7 cellular contexts compared by ENCODE assay signal in the genomic region with DNA sequence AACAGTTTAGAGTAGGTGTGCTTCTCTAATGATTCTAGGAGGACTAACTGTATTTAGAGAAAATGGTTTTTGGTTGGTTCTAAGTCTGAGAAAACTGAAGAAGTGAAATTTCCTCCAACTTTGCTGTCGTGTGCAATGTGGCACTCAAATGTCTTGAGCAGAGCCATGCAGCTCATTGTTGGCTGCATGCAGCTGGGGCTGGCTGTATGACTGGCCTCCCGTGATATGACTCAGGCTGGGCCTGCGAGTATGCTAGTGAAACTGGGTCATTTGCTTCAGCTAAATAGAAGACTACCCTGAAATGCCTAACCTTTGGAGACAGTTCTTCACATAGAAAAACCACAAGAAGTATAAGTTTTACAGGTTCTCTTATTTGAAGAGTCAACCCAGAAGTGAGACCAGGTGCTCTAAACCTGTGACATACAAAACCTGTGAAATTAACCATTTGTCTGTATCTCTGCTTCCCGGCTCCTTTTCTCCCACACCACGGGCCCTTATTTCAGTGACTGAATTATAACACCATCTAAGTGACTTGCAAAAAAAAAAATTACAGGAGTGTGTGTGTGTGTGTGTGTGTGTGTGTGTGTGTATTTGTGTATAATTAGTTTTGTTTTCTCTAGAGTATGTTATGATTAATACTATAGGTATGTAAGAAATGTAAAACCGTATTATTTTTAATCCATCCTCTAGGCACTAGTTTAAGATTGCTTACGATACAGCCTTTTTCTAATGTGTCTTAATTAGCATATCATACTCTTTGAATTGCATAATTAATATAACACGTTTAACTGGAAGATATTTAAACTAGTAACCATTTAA. TPM values are rescaled to one million over a fixed set of nuclear protein-coding genes. Genes with fewer than 3 reads are reported as not detected.
DNase-seq lines count a peak whose midpoint lies in the region; ATAC-seq and TF ChIP-seq lines count a peak whose summit lies in the region.

No MANE protein-coding gene starts in this region.

- peaks cover 5% of the 10 kb centered on the region for H3K4me1 Mint-ChIP-seq in activated B cell treated with CpG ODN at 0.5 μM for 24 hours

- no peaks in the 10 kb centered on the region for H3K79me2 ChIP-seq in fibroblast of lung (ENCODE audit: control insufficient read depth, insufficient read depth, low read length)

- peak; percentile 99 for ATAC-seq in GM19025 (IDR thresholded peaks at IDR 0.05; ENCODE audit: low read depth, unreplicated experiment)
- peak; percentile 99 for ATAC-seq in HG02970 (IDR thresholded peaks at IDR 0.05; ENCODE audit: low FRiP score, unreplicated experiment)
- ATAC-seq in activated B cell treated with CpG ODN at 0.5 μM for 24 hours (ENCODE audit: low read depth), result peak; percentile 92

- H4K20me1 ChIP-seq in fibroblast of lung (ENCODE audit: control insufficient read depth, extremely low read depth, insufficient read depth, low read length), result no peaks in the 10 kb centered on the region

- no peak overlapping the region for H3K4me2 ChIP-seq in fibroblast of lung (ENCODE audit: extremely low read depth, insufficient read depth, low read length)

- peak overlapping the region; percentile 33 for H3K27ac Mint-ChIP-seq in activated B cell treated with CpG ODN at 0.5 μM for 24 hours

- H2AFZ ChIP-seq in fibroblast of lung (ENCODE audit: low read length), result no peak overlapping the region

- no peaks in the 10 kb centered on the region for H3K9me3 ChIP-seq in fibroblast of lung (ENCODE audit: control insufficient read depth, insufficient read depth, low read depth, low read length)

- no peak overlapping the region for H3K4me3 ChIP-seq in fibroblast of lung (replicated peaks in 1 of 4; ENCODE audit: control extremely low read depth in 1 of 4, insufficient read depth in 1 of 4, low read depth in 3 of 4, low read length in 4 of 4)

- intact Hi-C loops in activated B cell treated with CpG ODN at 0.5 μM for 24 hours (cut with micrococcal nuclease), result no loop called here

- no peak overlapping the region for H3K4me3 Mint-ChIP-seq in activated B cell treated with CpG ODN at 0.5 μM for 24 hours

- H3K9me3 Mint-ChIP-seq in activated B cell treated with CpG ODN at 0.5 μM for 24 hours, result no peaks in the 10 kb centered on the region

- CTCF ChIA-PET in activated B cell treated with CpG ODN at 0.5 μM for 24 hours (lab: Charles Lee), result interaction anchor here (2.2 kb wide), 1 partner anchor 15 kb away, joined by 8 read pairs; no protein-coding TSS in a partner anchor

- H3K27ac ChIP-seq in fibroblast of lung (ENCODE audit: insufficient read depth, low read length), result no peak overlapping the region

- no peak for DNase-seq in activated B cell treated with CpG ODN at 0.5 μM for 24 hours
- peak; percentile 59 to 79 for DNase-seq in fibroblast of lung (ENCODE audit: low read depth in 2 of 2)
- peak in 2 of 3 experiments; percentile 9 to 23 for DNase-seq in stimulated activated CD4-positive, alpha-beta T cell treated with anti-CD3 and anti-CD28 coated beads, TNF-alpha, amount 100 ng/mL, for 4 hours (ENCODE audit: low read depth in 3 of 3)
- DNase-seq in NCI-H2081 treated with DMSO at 0.1 percent for 48 hours (lab: John Stamatoyannopoulos, UW), result no peak
- no peak for DNase-seq in Ammon's horn (ENCODE audit: low spot score)

- H3K27me3 Mint-ChIP-seq in activated B cell treated with CpG ODN at 0.5 μM for 24 hours, result no peaks in the 10 kb centered on the region

- H3K4me1 ChIP-seq in fibroblast of lung (ENCODE audit: control insufficient read depth, extremely low read depth, insufficient read depth, low read length), result no peaks in the 10 kb centered on the region

- H3K27me3 ChIP-seq in fibroblast of lung (ENCODE audit: control insufficient read depth, insufficient read depth, low read length), result no peaks in the 10 kb centered on the region

- no peak overlapping the region for H3K9ac ChIP-seq in fibroblast of lung (ENCODE audit: insufficient read depth, low read length)

- POLR2A ChIA-PET in activated B cell treated with CpG ODN at 0.5 μM for 24 hours (lab: Charles Lee), result interaction anchor here (1.4 kb wide), 1 partner anchor 15 kb away, joined by 7 read pairs; the partner anchor contains the start of gene POLI

- TF ChIP-seq CTCF in activated B cell treated with CpG ODN at 0.5 μM for 24 hours (IDR thresholded peaks at IDR 0.05) (no peak), fibroblast of lung (conservative IDR thresholded peaks at IDR 0.05 in 1 of 2, IDR thresholded peaks at IDR 0.05 in 1 of 2; ENCODE audit: low read depth in 1 of 2, low read length in 2 of 2) (no peak)

- peaks cover 4% of the 10 kb centered on the region for H3K36me3 ChIP-seq in fibroblast of lung (ENCODE audit: control insufficient read depth, insufficient read depth, low read length)

- H3K36me3 Mint-ChIP-seq in activated B cell treated with CpG ODN at 0.5 μM for 24 hours (ENCODE audit: low read depth), result peaks cover 70% of the 10 kb centered on the region

RNA-seq across cellular contexts. Expression of gene POLI, which starts 15.9 kb away (rescaled TPM):
- total RNA-seq in activated B cell treated with CpG ODN at 0.5 μM for 24 hours (24.8 and 27.1 TPM in 2 replicates), fibroblast of lung (26.9 and 29.5 TPM in 2 replicates)
- polyA plus RNA-seq in fibroblast of lung, result 17.2 and 28.3 TPM in 2 replicates
- 10.1 and 14.2 TPM in 2 replicates for polyA plus RNA-seq in fibroblast of lung (2012)
- polyA minus RNA-seq in fibroblast of lung (ENCODE audit: low replicate concordance), result 1.6 and 1.8 TPM in 2 replicates

Comparison
In these comparisons a context has a peak if more than half of its experiments do, and no peak if none do; other contexts are left out.
1. DNase-seq: peak in fibroblast of lung (2 of 2) and stimulated activated CD4-positive, alpha-beta T cell treated with anti-CD3 and anti-CD28 coated beads, TNF-alpha, amount 100 ng/mL, for 4 hours (2 of 3); none in activated B cell treated with CpG ODN at 0.5 μM for 24 hours (single experiment), NCI-H2081 treated with DMSO at 0.1 percent for 48 hours (single experiment) and Ammon's horn (single experiment).
2. Peak in every context shown above with its lines, with median percentiles within 50 percentile points of each other: ATAC-seq.